22 cellular contexts compared by ENCODE assay signal in genomic region chr1:30052178-30052577, GRCh38.
"Had no signal": no experiment of that assay in that cellular context is flagged by ENCODE, and none has a peak within 500 bp of the region (broad histone marks: within the 10 kb centered on the region; RNA-seq: fewer than 3 reads in every experiment).

No MANE protein-coding gene starts in this region.

- ATAC-seq: activated CD4-positive, CD25-positive, alpha-beta regulatory T cell treated with anti-CD3 and anti-CD28 coated beads, Interleukin-2, amount 50 U/mL, for 24 hours; activated CD8-positive, alpha-beta T cell treated with anti-CD3 and anti-CD28 coated beads, Interleukin-2, amount 10 ng/mL, durations not matched to agents 7 days and 5 days; mucosa of descending colon; psoas muscle; right cardiac atrium; stimulated activated naive CD8-positive, alpha-beta T cell treated with anti-CD3 and anti-CD28 coated beads, Interleukin-15, amount 100 ng/mL, for 72 hours; T-cell had no signal

- H3K4me3 ChIP-seq: colonic mucosa, mucosa of descending colon, ovary, psoas muscle, suprapubic skin, transverse colon had no signal

- DNase-seq: activated CD4-positive, alpha-beta T cell treated with anti-CD3 and anti-CD28 coated beads, Interleukin-2, amount 10 ng/mL, durations not matched to agents 7 days and 5 days; activated CD8-positive, alpha-beta T cell treated with anti-CD3 and anti-CD28 coated beads, Interleukin-2, amount 10 ng/mL, durations not matched to agents 7 days and 5 days; activated naive CD4-positive, alpha-beta T cell treated with anti-CD3 and anti-CD28 coated beads, Interleukin-2, amount 50 U/mL, for 16 hours; activated T-cell treated with anti-CD3 and anti-CD28 coated beads, Interleukin-2, amount 50 U/mL, for 24 hours; aorta; brain microvascular endothelial cell; central memory CD4-positive, alpha-beta T cell; colonic mucosa; mucosa of descending colon; naive B cell; ovary; psoas muscle; right cardiac atrium; small intestine; stimulated activated CD4-positive, alpha-beta T cell treated with anti-CD3 and anti-CD28 coated beads, Interleukin-15, amount 100 ng/mL, for 24 hours; stimulated activated CD4-positive, alpha-beta T cell treated with anti-CD3 and anti-CD28 coated beads, Interleukin-4, amount 100 ng/mL, for 1 hour; stimulated activated naive CD8-positive, alpha-beta T cell treated with anti-CD3 and anti-CD28 coated beads, Interleukin-15, amount 100 ng/mL, for 72 hours; T-cell; T-helper 9 cell; transverse colon had no signal
